Comparison of ENCODE assay signal across 1 cellular context in the genomic region with DNA sequence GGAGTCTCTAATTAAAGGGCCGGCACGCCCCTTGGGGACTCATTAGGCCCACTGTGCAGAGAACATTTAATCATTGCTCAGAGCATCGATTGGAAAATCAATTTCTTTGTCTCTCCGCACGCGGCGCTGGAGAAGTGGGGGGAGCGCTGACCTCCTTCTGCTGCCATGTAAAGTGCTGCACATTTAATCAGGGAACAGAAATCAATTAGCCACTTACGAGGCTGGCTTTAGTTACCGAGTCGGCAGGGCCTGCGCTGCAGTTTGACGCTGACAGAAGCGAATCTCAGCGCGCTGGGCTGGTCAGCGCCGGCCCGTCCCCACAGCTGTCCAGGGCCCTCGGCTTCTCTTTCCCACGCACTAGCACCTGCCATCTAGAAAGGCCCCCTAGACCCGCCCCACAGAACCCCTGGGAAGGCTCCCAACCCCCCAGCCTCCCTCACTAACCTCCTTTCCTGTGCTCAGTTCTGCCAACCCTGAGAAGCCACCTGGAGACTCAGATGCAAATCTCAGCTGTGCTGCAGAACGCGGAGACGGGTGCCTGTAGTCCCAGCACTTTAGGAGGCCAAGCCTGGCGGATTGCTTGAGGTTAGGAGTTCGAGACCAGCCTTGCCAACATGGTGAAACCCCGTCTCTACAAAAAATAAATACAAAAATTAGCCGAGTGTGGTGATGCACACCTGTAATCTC.
TF ChIP-seq lines count a peak whose summit lies in the region.

No MANE protein-coding gene starts in this region.

TF ChIP-seq in GM23338, 12 proteins besides CTCF, POLR2A, EP300 and RAD21:
- TF ChIP-seq, protein P1, sequence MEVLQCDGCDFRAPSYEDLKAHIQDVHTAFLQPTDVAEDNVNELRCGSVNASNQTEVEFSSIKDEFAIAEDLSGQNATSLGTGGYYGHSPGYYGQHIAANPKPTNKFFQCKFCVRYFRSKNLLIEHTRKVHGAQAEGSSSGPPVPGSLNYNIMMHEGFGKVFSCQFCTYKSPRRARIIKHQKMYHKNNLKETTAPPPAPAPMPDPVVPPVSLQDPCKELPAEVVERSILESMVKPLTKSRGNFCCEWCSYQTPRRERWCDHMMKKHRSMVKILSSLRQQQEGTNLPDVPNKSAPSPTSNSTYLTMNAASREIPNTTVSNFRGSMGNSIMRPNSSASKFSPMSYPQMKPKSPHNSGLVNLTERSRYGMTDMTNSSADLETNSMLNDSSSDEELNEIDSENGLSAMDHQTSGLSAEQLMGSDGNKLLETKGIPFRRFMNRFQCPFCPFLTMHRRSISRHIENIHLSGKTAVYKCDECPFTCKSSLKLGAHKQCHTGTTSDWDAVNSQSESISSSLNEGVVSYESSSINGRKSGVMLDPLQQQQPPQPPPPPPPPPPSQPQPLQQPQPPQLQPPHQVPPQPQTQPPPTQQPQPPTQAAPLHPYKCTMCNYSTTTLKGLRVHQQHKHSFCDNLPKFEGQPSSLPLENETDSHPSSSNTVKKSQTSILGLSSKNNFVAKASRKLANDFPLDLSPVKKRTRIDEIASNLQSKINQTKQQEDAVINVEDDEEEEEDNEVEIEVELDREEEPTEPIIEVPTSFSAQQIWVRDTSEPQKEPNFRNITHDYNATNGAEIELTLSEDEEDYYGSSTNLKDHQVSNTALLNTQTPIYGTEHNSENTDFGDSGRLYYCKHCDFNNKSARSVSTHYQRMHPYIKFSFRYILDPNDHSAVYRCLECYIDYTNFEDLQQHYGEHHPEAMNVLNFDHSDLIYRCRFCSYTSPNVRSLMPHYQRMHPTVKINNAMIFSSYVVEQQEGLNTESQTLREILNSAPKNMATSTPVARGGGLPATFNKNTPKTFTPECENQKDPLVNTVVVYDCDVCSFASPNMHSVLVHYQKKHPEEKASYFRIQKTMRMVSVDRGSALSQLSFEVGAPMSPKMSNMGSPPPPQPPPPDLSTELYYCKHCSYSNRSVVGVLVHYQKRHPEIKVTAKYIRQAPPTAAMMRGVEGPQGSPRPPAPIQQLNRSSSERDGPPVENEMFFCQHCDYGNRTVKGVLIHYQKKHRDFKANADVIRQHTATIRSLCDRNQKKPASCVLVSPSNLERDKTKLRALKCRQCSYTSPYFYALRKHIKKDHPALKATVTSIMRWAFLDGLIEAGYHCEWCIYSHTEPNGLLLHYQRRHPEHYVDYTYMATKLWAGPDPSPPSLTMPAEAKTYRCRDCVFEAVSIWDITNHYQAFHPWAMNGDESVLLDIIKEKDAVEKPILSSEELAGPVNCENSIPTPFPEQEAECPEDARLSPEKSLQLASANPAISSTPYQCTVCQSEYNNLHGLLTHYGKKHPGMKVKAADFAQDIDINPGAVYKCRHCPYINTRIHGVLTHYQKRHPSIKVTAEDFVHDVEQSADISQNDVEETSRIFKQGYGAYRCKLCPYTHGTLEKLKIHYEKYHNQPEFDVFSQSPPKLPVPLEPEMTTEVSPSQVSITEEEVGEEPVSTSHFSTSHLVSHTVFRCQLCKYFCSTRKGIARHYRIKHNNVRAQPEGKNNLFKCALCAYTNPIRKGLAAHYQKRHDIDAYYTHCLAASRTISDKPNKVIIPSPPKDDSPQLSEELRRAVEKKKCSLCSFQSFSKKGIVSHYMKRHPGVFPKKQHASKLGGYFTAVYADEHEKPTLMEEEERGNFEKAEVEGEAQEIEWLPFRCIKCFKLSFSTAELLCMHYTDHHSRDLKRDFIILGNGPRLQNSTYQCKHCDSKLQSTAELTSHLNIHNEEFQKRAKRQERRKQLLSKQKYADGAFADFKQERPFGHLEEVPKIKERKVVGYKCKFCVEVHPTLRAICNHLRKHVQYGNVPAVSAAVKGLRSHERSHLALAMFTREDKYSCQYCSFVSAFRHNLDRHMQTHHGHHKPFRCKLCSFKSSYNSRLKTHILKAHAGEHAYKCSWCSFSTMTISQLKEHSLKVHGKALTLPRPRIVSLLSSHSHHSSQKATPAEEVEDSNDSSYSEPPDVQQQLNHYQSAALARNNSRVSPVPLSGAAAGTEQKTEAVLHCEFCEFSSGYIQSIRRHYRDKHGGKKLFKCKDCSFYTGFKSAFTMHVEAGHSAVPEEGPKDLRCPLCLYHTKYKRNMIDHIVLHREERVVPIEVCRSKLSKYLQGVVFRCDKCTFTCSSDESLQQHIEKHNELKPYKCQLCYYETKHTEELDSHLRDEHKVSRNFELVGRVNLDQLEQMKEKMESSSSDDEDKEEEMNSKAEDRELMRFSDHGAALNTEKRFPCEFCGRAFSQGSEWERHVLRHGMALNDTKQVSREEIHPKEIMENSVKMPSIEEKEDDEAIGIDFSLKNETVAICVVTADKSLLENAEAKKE (CRISPR knock-in tag; IDR thresholded peaks at IDR 0.05) = no peak
- no peak for TF ChIP-seq CREB1 (CRISPR knock-in tag; IDR thresholded peaks at IDR 0.05; ENCODE audit: low read depth)
- TF ChIP-seq, protein P2, sequence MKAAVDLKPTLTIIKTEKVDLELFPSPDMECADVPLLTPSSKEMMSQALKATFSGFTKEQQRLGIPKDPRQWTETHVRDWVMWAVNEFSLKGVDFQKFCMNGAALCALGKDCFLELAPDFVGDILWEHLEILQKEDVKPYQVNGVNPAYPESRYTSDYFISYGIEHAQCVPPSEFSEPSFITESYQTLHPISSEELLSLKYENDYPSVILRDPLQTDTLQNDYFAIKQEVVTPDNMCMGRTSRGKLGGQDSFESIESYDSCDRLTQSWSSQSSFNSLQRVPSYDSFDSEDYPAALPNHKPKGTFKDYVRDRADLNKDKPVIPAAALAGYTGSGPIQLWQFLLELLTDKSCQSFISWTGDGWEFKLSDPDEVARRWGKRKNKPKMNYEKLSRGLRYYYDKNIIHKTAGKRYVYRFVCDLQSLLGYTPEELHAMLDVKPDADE (IDR thresholded peaks at IDR 0.05) = no peak
- TF ChIP-seq EZH2 (IDR thresholded peaks at IDR 0.05; ENCODE audit: low read depth, unreplicated experiment) = no peak
- TF ChIP-seq ZNF331 (CRISPR knock-in tag; IDR thresholded peaks at IDR 0.05; ENCODE audit: low read depth) = no peak
- no peak for TF ChIP-seq POLR2AphosphoS5 (IDR thresholded peaks at IDR 0.05; ENCODE audit: low read depth)
- no peak for TF ChIP-seq NANOG (IDR thresholded peaks at IDR 0.05; ENCODE audit: borderline replicate concordance)
- TF ChIP-seq EZH2phosphoT487 (IDR thresholded peaks at IDR 0.05; ENCODE audit: unreplicated experiment) = no peak
- no peak for TF ChIP-seq JUNB (IDR thresholded peaks at IDR 0.05; ENCODE audit: unreplicated experiment)
- TF ChIP-seq, protein P3, sequence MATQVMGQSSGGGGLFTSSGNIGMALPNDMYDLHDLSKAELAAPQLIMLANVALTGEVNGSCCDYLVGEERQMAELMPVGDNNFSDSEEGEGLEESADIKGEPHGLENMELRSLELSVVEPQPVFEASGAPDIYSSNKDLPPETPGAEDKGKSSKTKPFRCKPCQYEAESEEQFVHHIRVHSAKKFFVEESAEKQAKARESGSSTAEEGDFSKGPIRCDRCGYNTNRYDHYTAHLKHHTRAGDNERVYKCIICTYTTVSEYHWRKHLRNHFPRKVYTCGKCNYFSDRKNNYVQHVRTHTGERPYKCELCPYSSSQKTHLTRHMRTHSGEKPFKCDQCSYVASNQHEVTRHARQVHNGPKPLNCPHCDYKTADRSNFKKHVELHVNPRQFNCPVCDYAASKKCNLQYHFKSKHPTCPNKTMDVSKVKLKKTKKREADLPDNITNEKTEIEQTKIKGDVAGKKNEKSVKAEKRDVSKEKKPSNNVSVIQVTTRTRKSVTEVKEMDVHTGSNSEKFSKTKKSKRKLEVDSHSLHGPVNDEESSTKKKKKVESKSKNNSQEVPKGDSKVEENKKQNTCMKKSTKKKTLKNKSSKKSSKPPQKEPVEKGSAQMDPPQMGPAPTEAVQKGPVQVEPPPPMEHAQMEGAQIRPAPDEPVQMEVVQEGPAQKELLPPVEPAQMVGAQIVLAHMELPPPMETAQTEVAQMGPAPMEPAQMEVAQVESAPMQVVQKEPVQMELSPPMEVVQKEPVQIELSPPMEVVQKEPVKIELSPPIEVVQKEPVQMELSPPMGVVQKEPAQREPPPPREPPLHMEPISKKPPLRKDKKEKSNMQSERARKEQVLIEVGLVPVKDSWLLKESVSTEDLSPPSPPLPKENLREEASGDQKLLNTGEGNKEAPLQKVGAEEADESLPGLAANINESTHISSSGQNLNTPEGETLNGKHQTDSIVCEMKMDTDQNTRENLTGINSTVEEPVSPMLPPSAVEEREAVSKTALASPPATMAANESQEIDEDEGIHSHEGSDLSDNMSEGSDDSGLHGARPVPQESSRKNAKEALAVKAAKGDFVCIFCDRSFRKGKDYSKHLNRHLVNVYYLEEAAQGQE (IDR thresholded peaks at IDR 0.05; ENCODE audit: unreplicated experiment) = no peak
- TF ChIP-seq STAT1 (IDR thresholded peaks at IDR 0.05; ENCODE audit: unreplicated experiment) = no peak
- TF ChIP-seq ZNF114 (CRISPR knock-in tag; IDR thresholded peaks at IDR 0.05) = no peak
